Comparison of ENCODE assay signal across 18 cellular contexts in the genomic region with DNA sequence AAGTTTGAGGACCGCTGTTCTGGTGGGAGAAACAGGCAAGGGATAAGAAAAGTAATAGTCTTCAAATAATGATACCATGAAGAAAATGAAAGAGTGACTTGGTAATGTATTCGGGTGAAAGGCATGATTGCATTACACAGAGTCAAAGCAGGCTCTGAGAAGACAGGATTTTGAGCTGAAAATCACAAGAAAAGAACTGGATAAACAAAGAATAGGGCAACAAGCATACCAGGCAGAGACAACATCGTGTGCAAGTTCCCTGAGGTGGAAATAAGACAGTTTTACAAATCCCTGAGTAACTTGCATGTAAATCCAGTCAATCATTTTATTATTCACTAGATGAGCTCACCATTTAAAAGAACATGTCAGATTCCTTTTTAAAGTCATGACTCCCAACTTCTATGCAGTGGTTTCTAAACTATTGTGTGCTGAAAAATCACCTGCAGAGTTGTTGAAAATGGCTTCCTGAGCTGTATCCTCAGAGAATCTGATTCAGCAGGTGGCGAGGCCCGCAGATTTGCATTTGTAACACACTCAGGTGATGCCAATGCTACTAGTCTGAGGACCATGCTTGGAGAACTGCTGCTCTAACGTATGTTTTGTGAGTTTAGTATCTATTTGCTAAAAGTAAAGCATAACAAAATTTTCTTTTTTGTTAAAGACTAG.
DNase-seq lines count a peak whose midpoint lies in the region; ATAC-seq and TF ChIP-seq lines count a peak whose summit lies in the region.
"Had no signal": no experiment of that assay in that cellular context is flagged by ENCODE, and none has a peak within 500 bp of the region (broad histone marks: within the 10 kb centered on the region; RNA-seq: fewer than 3 reads in every experiment).

No MANE protein-coding gene starts in this region.

- 37 to 45% methylated on average over 6 of the region's 6 CpGs for WGBS in ectodermal cell, 2 experiments

- H3K27me3 ChIP-seq in KMS-11 (ENCODE audit: insufficient read depth, low read depth): no peaks in the 10 kb centered on the region
- H3K27me3 ChIP-seq in ectodermal cell (ENCODE audit: control insufficient read depth, insufficient read depth, low read length, poor library complexity, severe bottlenecking): no peaks in the 10 kb centered on the region
- H3K27me3 ChIP-seq in iPS-18a (ENCODE audit: control insufficient read depth, insufficient read depth, low read length): no peaks in the 10 kb centered on the region

- H3K27ac ChIP-seq in KMS-11 (peak overlapping the region; percentile 13), ectodermal cell (ENCODE audit: insufficient read depth, low read depth, low read length, poor library complexity, severe bottlenecking) (peak overlapping the region; percentile 19), iPS-18a (ENCODE audit: low read length) (peak overlapping the region; percentile 89)

- H3K4me2 ChIP-seq in KMS-11: peak overlapping the region; percentile 24; the same call in 1 of the 2 replicates

- H3K4me3 ChIP-seq in KMS-11 (IDR thresholded peaks at IDR 0.05; ENCODE audit: insufficient read depth, low read depth, low read length): no peak overlapping the region
- no peak overlapping the region for H3K4me3 ChIP-seq in ectodermal cell (ENCODE audit: insufficient read depth, low read depth, low read length)
- H3K4me3 ChIP-seq in iPS-18a (ENCODE audit: low read length): peak overlapping the region; percentile 40
- H3K4me3 ChIP-seq: K562 had no signal

- no peak for ATAC-seq in activated naive CD4-positive, alpha-beta T cell treated with anti-CD3 and anti-CD28 coated beads, Interleukin-2, amount 50 U/mL, for 72 hours
- no peak for ATAC-seq in HG02588 (IDR thresholded peaks at IDR 0.05; ENCODE audit: unreplicated experiment)
- ATAC-seq in GM21526 (IDR thresholded peaks at IDR 0.05; ENCODE audit: low FRiP score, unreplicated experiment): no peak
- ATAC-seq: HCT116, HepG2, K562 had no signal

- H2AFZ ChIP-seq in KMS-11 (ENCODE audit: low read depth): 0 out of 2 replicates have a peak overlapping the region, but pooled peaks have one; percentile 2

- TF ChIP-seq CTCF in KMS-11 (conservative IDR thresholded peaks at IDR 0.05; ENCODE audit: low read depth, low read length): no peak

- no peak overlapping the region for H3K9ac ChIP-seq in KMS-11
- H3K9ac ChIP-seq in iPS-18a (ENCODE audit: low read length): peak overlapping the region; percentile 36

- H3K36me3 ChIP-seq in KMS-11 (ENCODE audit: insufficient read depth): no peaks in the 10 kb centered on the region
- no peaks in the 10 kb centered on the region for H3K36me3 ChIP-seq in ectodermal cell (ENCODE audit: control insufficient read depth, insufficient read depth, low read length)
- H3K36me3 ChIP-seq in iPS-18a (ENCODE audit: control insufficient read depth, low read depth, low read length): no peaks in the 10 kb centered on the region

- peaks cover 0 to 4% of the 10 kb centered on the region in 2 donors for H3K9me3 Mint-ChIP-seq in activated naive CD4-positive, alpha-beta T cell treated with anti-CD3 and anti-CD28 coated beads, Interleukin-2, amount 50 U/mL, for 72 hours
- H3K9me3 Mint-ChIP-seq: CD4-positive, alpha-beta T cell had no signal

- no peaks in the 10 kb centered on the region for H3K9me3 ChIP-seq in ectodermal cell (ENCODE audit: control insufficient read depth, low read length)
- H3K9me3 ChIP-seq in iPS-18a (ENCODE audit: control insufficient read depth, low read depth, low read length): peaks cover 3% of the 10 kb centered on the region

- no peaks in the 10 kb centered on the region for H3K79me2 ChIP-seq in KMS-11 (ENCODE audit: insufficient read depth, low read depth)

- H3K36me3 Mint-ChIP-seq in activated naive CD4-positive, alpha-beta T cell treated with anti-CD3 and anti-CD28 coated beads, Interleukin-2, amount 50 U/mL, for 72 hours: no peaks in the 10 kb centered on the region

- no peak for DNase-seq in NCI-H146 (lab: John Stamatoyannopoulos, UW)
- no peak for DNase-seq in activated naive CD4-positive, alpha-beta T cell treated with anti-CD3 and anti-CD28 coated beads, Interleukin-2, amount 50 U/mL, for 72 hours (ENCODE audit: low spot score in 2 of 2)
- DNase-seq: CD4-positive, alpha-beta T cell; COR-L47; DMS79; NCI-H1092 treated with DMSO at 0.1 percent for 48 hours; NCI-H1436 treated with DMSO at 0.1 percent for 48 hours; NCI-H2029 treated with DMSO at 0.1 percent for 48 hours; NCI-H524 treated with DMSO at 0.1 percent for 48 hours; Right ventricle myocardium superior had no signal

- no peak overlapping the region for H3K27ac Mint-ChIP-seq in activated naive CD4-positive, alpha-beta T cell treated with anti-CD3 and anti-CD28 coated beads, Interleukin-2, amount 50 U/mL, for 72 hours
- H3K27ac Mint-ChIP-seq: CD4-positive, alpha-beta T cell had no signal

- H4K20me1 ChIP-seq in KMS-11 (ENCODE audit: insufficient read depth): no peaks in the 10 kb centered on the region

- peaks cover 18% of the 10 kb centered on the region for H3K4me1 ChIP-seq in KMS-11 (ENCODE audit: low read depth, poor library complexity, severe bottlenecking)
- no peaks in the 10 kb centered on the region for H3K4me1 ChIP-seq in ectodermal cell (ENCODE audit: control insufficient read depth, insufficient read depth, low read length)
- peaks cover 21% of the 10 kb centered on the region for H3K4me1 ChIP-seq in iPS-18a (ENCODE audit: control insufficient read depth, low read depth, low read length)

Comparison
In these comparisons a context has a peak if more than half of its experiments do, and no peak if none do; other contexts are left out.
1. H3K27ac ChIP-seq: peak in every context shown above with its lines; median percentile 89 in iPS-18a; 19 in ectodermal cell; 13 in KMS-11.